13 cellular contexts compared by ENCODE assay signal in the genomic region with DNA sequence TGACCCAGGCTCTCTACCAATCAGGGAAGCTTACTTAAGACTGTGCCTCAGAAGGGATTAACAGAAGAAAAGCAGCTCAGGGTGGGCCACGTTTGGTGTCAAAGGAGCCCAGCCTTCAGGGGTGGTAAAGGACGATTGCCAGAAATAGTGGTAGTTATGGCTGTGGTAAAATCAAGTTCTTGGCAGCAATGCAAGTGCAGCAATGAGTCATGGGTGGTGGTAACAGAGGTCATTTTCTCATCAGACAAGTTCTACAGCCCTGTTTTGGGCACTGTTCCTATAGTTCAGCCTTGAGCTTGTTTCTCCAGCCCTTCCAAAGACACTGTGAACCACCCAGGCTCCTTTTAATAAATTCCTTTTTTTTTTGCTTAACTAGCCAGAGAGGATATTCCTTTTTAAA.
DNase-seq lines count a peak whose midpoint lies in the region; ATAC-seq, FAIRE-seq and TF ChIP-seq lines count a peak whose summit lies in the region.
"Had no signal": no experiment of that assay in that cellular context is flagged by ENCODE, and none has a peak within 500 bp of the region (broad histone marks: within the 10 kb centered on the region; RNA-seq: fewer than 3 reads in every experiment).

No MANE protein-coding gene starts in this region.

- TF ChIP-seq CTCF in RWPE1 (conservative IDR thresholded peaks at IDR 0.05; ENCODE audit: low read depth), result no peak

- FAIRE-seq in H54 (lab: Jason Lieb, UNC) (no peak), small intestine (lab: Jason Lieb, UNC) (no peak)

- H3K9me3 ChIP-seq in small intestine (ENCODE audit: control insufficient read depth, low read depth) (no peaks in the 10 kb centered on the region), HAP-1 (no peaks in the 10 kb centered on the region)

- H3K4me1 ChIP-seq in small intestine (ENCODE audit: control insufficient read depth in 2 of 2, insufficient read depth in 1 of 2, low read depth in 1 of 2, low read length in 1 of 2), result no peaks in the 10 kb centered on the region
- peaks cover 5% of the 10 kb centered on the region for H3K4me1 ChIP-seq in HAP-1

- no peak for TF ChIP-seq POLR2A in H54 (IDR thresholded peaks at IDR 0.05; ENCODE audit: low read depth, low read length)

- in situ Hi-C loops in HAP-1 (cut with MboI; ENCODE audit: low sequenced_read_pairs), result no loop called here

- 0 to 36% (median 7%) methylated on average over 2 of the region's 2 CpGs for WGBS in small intestine, 3 donors

- CTCF ChIA-PET in RWPE1 (lab: Yijun Ruan, JAX), result no interaction called here

- no peak overlapping the region for H3K4me3 ChIP-seq in small intestine (ENCODE audit: low read depth in 1 of 2, low read length in 2 of 2)
- H3K4me3 ChIP-seq in HAP-1, result no peak overlapping the region

- no peaks in the 10 kb centered on the region for H3K36me3 ChIP-seq in small intestine (ENCODE audit: control insufficient read depth in 2 of 2, insufficient read depth in 2 of 2, low read length in 2 of 2)
- H3K36me3 ChIP-seq in HAP-1 (replicated peaks), result no peaks in the 10 kb centered on the region

- H3K27me3 ChIP-seq in small intestine (ENCODE audit: control insufficient read depth in 2 of 2, insufficient read depth in 2 of 2, low read length in 2 of 2) (peaks cover 0 to 2% of the 10 kb centered on the region in 2 donors), HAP-1 (ENCODE audit: low read depth) (no peaks in the 10 kb centered on the region; the same call in 1 of the 2 replicates)

- H3K27ac ChIP-seq in RWPE1 (no peak overlapping the region), small intestine (ENCODE audit: low read depth in 1 of 2, low read length in 1 of 2) (no peak overlapping the region)

- peak; percentile 1 for DNase-seq in H54 (ENCODE audit: insufficient read length, low spot score)
- DNase-seq in RWPE1 (ENCODE audit: low spot score), result peak; percentile 45
- peak; percentile 32 for DNase-seq in fibroblast of gingiva (ENCODE audit: low read depth)
- DNase-seq in small intestine, result peak; percentile 72
- no peak for DNase-seq in cerebellar nuclear complex (lab: John Stamatoyannopoulos, UW)
- DNase-seq in HAP-1 (ENCODE audit: low spot score in 2 of 2), result no peak
- DNase-seq: activated CD4-positive, alpha-beta T cell treated with anti-CD3 and anti-CD28 coated beads for 36 hours; activated naive CD4-positive, alpha-beta T cell; effector memory CD4-positive, alpha-beta T cell; NCI-H2227 treated with DMSO at 0.1 percent for 48 hours; Right ventricle myocardium superior had no signal

- ATAC-seq in GM18517 (IDR thresholded peaks at IDR 0.05; ENCODE audit: unreplicated experiment) (no peak), HG03521 (IDR thresholded peaks at IDR 0.05; ENCODE audit: unreplicated experiment) (no peak)
- ATAC-seq: activated CD4-positive, alpha-beta T cell treated with anti-CD3 and anti-CD28 coated beads for 36 hours had no signal

- POLR2A ChIA-PET in RWPE1 (lab: Yijun Ruan, JAX; ENCODE audit: low non-redundant PET), result no interaction called here

Comparison
In these comparisons a context has a peak if more than half of its experiments do, and no peak if none do; other contexts are left out.
1. DNase-seq: peak in H54 (single experiment), RWPE1 (single experiment), fibroblast of gingiva (single experiment) and small intestine (single experiment); none in cerebellar nuclear complex (0 of 2) and HAP-1 (0 of 2).